Comparison of ENCODE assay signal across 2 cellular contexts in the genomic region with DNA sequence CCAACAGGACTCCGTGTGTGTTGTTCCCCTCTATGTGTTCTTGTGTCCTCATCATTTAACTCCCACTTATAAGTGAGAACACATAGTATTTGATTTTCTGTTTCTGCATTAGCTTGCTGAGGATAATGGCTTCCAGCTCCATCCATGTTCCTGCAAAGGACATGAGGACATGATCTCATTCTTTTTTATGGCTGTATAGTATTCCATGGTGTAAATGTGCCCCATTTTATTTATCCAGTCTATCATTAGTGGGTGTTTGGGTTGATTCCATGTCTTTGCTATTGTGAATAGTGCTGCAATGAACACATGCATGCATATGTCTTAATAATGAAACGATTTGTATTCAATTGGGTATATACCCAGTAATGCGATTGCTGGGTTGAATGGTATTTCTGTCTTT.
TF ChIP-seq lines count a peak whose summit lies in the region.

No MANE protein-coding gene starts in this region.

TF ChIP-seq in HEK293, 187 proteins besides CTCF, POLR2A, EP300 and RAD21:
- TF ChIP-seq ZNF146 (tag by site-specific recombination; IDR thresholded peaks at IDR 0.05) (peak; percentile 60), ZNF112 (tag by site-specific recombination; IDR thresholded peaks at IDR 0.05) (no peak)

TF ChIP-seq in H1, 55 proteins besides CTCF, POLR2A, EP300 and RAD21:
- TF ChIP-seq JUN (IDR thresholded peaks at IDR 0.05; ENCODE audit: low read depth, low read length) (no peak), BRCA1 (IDR thresholded peaks at IDR 0.05; ENCODE audit: low read depth, low read length) (no peak), KDM5A (IDR thresholded peaks at IDR 0.05; ENCODE audit: low read length) (no peak), KDM1A (IDR thresholded peaks at IDR 0.05; ENCODE audit: borderline replicate concordance, low read length) (0 out of 2 replicates have a peak, but pooled peaks have one; percentile 37)
TF ChIP-seq in H1: peak in this region for 1.
